2 cellular contexts compared by ENCODE assay signal in the genomic region with DNA sequence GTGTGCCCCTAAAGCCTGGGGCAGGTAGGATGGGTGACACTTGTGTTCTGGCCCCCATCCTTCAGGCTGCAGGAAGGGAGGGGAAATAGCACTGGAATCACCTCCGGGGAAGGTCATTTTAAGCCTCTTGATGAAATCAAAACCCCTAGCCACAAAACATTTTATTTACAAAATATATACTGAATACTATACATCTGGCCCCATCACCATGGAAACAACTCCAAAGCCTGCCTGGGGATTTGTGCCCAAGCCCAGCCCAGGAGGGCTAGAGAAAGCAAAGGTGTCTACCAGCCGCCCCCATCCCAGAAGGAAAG.
TF ChIP-seq lines count a peak whose summit lies in the region.

No MANE protein-coding gene starts in this region.

TF ChIP-seq in SK-N-SH, 30 proteins besides CTCF, POLR2A, EP300 and RAD21 (continued from another document):
- TF ChIP-seq JUND (IDR thresholded peaks at IDR 0.05) (no peak), FOSL2 (IDR thresholded peaks at IDR 0.05; ENCODE audit: borderline replicate concordance, low read depth) (no peak), POLR2AphosphoS5 (IDR thresholded peaks at IDR 0.05; ENCODE audit: low read depth, low read length) (no peak), NFIC (IDR thresholded peaks at IDR 0.05; ENCODE audit: borderline replicate concordance) (no peak), FOXM1 (IDR thresholded peaks at IDR 0.05; ENCODE audit: low read depth) (no peak), MEF2A (IDR thresholded peaks at IDR 0.05; ENCODE audit: borderline replicate concordance, low read depth) (no peak), CHD2 (IDR thresholded peaks at IDR 0.05; ENCODE audit: low read length, partially characterized antibody) (no peak)
- TF ChIP-seq, protein P1, sequence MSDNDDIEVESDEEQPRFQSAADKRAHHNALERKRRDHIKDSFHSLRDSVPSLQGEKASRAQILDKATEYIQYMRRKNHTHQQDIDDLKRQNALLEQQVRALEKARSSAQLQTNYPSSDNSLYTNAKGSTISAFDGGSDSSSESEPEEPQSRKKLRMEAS (IDR thresholded peaks at IDR 0.05; ENCODE audit: low read depth), result no peak
- TF ChIP-seq, protein P2, sequence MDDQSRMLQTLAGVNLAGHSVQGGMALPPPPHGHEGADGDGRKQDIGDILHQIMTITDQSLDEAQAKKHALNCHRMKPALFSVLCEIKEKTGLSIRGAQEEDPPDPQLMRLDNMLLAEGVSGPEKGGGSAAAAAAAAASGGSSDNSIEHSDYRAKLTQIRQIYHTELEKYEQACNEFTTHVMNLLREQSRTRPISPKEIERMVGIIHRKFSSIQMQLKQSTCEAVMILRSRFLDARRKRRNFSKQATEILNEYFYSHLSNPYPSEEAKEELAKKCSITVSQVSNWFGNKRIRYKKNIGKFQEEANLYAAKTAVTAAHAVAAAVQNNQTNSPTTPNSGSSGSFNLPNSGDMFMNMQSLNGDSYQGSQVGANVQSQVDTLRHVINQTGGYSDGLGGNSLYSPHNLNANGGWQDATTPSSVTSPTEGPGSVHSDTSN (IDR thresholded peaks at IDR 0.05), result no peak

TF ChIP-seq in SK-N-SH treated with all-trans-retinoic acid at 6 μM for 48 hours, 23 proteins besides CTCF, POLR2A, EP300 and RAD21:
- TF ChIP-seq OSR1 (CRISPR knock-in tag; IDR thresholded peaks at IDR 0.05) (no peak), ARNTL (CRISPR knock-in tag; IDR thresholded peaks at IDR 0.05; ENCODE audit: borderline replicate concordance, low read depth) (no peak), ISL1 (CRISPR knock-in tag; IDR thresholded peaks at IDR 0.05) (no peak), ZNF565 (CRISPR knock-in tag; conservative IDR thresholded peaks at IDR 0.05; ENCODE audit: low read depth) (no peak), RARB (CRISPR knock-in tag; IDR thresholded peaks at IDR 0.05) (no peak), PPARA (CRISPR knock-in tag; IDR thresholded peaks at IDR 0.05; ENCODE audit: borderline replicate concordance) (no peak), TCF4 (CRISPR knock-in tag; IDR thresholded peaks at IDR 0.05; ENCODE audit: borderline replicate concordance) (no peak), ZFP3 (CRISPR knock-in tag; IDR thresholded peaks at IDR 0.05) (no peak), BACH2 (CRISPR knock-in tag; IDR thresholded peaks at IDR 0.05; ENCODE audit: borderline replicate concordance) (no peak)
- TF ChIP-seq, protein P3, sequence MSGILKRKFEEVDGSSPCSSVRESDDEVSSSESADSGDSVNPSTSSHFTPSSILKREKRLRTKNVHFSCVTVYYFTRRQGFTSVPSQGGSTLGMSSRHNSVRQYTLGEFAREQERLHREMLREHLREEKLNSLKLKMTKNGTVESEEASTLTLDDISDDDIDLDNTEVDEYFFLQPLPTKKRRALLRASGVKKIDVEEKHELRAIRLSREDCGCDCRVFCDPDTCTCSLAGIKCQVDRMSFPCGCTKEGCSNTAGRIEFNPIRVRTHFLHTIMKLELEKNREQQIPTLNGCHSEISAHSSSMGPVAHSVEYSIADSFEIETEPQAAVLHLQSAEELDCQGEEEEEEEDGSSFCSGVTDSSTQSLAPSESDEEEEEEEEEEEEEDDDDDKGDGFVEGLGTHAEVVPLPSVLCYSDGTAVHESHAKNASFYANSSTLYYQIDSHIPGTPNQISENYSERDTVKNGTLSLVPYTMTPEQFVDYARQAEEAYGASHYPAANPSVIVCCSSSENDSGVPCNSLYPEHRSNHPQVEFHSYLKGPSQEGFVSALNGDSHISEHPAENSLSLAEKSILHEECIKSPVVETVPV (CRISPR knock-in tag; IDR thresholded peaks at IDR 0.05), result no peak
- TF ChIP-seq, protein P4, sequence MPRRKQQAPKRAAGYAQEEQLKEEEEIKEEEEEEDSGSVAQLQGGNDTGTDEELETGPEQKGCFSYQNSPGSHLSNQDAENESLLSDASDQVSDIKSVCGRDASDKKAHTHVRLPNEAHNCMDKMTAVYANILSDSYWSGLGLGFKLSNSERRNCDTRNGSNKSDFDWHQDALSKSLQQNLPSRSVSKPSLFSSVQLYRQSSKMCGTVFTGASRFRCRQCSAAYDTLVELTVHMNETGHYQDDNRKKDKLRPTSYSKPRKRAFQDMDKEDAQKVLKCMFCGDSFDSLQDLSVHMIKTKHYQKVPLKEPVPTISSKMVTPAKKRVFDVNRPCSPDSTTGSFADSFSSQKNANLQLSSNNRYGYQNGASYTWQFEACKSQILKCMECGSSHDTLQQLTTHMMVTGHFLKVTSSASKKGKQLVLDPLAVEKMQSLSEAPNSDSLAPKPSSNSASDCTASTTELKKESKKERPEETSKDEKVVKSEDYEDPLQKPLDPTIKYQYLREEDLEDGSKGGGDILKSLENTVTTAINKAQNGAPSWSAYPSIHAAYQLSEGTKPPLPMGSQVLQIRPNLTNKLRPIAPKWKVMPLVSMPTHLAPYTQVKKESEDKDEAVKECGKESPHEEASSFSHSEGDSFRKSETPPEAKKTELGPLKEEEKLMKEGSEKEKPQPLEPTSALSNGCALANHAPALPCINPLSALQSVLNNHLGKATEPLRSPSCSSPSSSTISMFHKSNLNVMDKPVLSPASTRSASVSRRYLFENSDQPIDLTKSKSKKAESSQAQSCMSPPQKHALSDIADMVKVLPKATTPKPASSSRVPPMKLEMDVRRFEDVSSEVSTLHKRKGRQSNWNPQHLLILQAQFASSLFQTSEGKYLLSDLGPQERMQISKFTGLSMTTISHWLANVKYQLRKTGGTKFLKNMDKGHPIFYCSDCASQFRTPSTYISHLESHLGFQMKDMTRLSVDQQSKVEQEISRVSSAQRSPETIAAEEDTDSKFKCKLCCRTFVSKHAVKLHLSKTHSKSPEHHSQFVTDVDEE (CRISPR knock-in tag; IDR thresholded peaks at IDR 0.05), result no peak
- TF ChIP-seq, protein P5, sequence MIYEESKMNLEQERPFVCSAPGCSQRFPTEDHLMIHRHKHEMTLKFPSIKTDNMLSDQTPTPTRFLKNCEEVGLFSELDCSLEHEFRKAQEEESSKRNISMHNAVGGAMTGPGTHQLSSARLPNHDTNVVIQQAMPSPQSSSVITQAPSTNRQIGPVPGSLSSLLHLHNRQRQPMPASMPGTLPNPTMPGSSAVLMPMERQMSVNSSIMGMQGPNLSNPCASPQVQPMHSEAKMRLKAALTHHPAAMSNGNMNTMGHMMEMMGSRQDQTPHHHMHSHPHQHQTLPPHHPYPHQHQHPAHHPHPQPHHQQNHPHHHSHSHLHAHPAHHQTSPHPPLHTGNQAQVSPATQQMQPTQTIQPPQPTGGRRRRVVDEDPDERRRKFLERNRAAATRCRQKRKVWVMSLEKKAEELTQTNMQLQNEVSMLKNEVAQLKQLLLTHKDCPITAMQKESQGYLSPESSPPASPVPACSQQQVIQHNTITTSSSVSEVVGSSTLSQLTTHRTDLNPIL (CRISPR knock-in tag; IDR thresholded peaks at IDR 0.05; ENCODE audit: low read depth), result no peak
- TF ChIP-seq, protein P6, sequence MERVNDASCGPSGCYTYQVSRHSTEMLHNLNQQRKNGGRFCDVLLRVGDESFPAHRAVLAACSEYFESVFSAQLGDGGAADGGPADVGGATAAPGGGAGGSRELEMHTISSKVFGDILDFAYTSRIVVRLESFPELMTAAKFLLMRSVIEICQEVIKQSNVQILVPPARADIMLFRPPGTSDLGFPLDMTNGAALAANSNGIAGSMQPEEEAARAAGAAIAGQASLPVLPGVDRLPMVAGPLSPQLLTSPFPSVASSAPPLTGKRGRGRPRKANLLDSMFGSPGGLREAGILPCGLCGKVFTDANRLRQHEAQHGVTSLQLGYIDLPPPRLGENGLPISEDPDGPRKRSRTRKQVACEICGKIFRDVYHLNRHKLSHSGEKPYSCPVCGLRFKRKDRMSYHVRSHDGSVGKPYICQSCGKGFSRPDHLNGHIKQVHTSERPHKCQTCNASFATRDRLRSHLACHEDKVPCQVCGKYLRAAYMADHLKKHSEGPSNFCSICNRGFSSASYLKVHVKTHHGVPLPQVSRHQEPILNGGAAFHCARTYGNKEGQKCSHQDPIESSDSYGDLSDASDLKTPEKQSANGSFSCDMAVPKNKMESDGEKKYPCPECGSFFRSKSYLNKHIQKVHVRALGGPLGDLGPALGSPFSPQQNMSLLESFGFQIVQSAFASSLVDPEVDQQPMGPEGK (CRISPR knock-in tag; IDR thresholded peaks at IDR 0.05; ENCODE audit: borderline replicate concordance), result no peak
